In the genomic region with DNA sequence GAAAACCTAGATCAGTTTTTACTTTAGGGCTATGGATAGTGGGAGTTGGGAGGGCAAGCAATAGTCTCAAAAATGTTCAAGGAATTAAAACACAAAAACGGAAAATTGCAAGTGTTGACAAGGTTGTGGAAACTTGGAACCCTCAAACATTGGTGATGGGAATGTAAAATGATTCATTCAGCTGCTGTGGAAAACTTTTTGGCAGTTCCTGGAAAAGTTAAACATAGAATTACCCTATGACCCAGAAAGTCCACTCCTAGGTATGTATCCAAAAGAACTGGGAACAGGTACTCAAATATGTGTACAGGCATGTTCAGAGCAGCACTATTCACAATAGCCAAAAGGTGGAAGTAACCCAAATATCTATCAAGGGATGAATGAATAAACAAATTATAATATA, we compare ENCODE assay signal across 10 cellular contexts. TPM values are rescaled to one million over a fixed set of nuclear protein-coding genes. Genes with fewer than 3 reads are reported as not detected.
DNase-seq lines count a peak whose midpoint lies in the region; ATAC-seq and TF ChIP-seq lines count a peak whose summit lies in the region.
"Had no signal": no experiment of that assay in that cellular context is flagged by ENCODE, and none has a peak within 500 bp of the region (broad histone marks: within the 10 kb centered on the region; RNA-seq: fewer than 3 reads in every experiment).

No MANE protein-coding gene starts in this region.

- no peak for DNase-seq in activated naive CD4-positive, alpha-beta T cell treated with anti-CD3 and anti-CD28 coated beads for 36 hours
- no peak for DNase-seq in activated naive CD4-positive, alpha-beta T cell treated with anti-CD3 and anti-CD28 coated beads, Interleukin-2, amount 50 U/mL, for 72 hours (ENCODE audit: low spot score in 2 of 2)
- no peak for DNase-seq in activated naive CD8-positive, alpha-beta T cell treated with anti-CD3 and anti-CD28 coated beads for 36 hours
- DNase-seq in left lung (no peak), tibial artery (no peak), head of caudate nucleus (no peak), sciatic nerve (ENCODE audit: low spot score) (no peak), AG20443 (ENCODE audit: low spot score) (no peak)
- DNase-seq: activated CD4-positive, alpha-beta T cell treated with anti-CD3 and anti-CD28 coated beads, Interleukin-2, amount 50 U/mL, for 4 hours had no signal

- TF ChIP-seq CTCF in left lung (IDR thresholded peaks at IDR 0.05) = no peak
- TF ChIP-seq CTCF in tibial artery (IDR thresholded peaks at IDR 0.05) = no peak

- no peaks in the 10 kb centered on the region for H3K27me3 ChIP-seq in left lung
- H3K27me3 ChIP-seq in tibial artery = peaks cover 0 to 3% of the 10 kb centered on the region in 2 donors
- H3K27me3 ChIP-seq: BLaER1 had no signal

- H3K4me1 ChIP-seq in left lung = peaks cover 8 to 35% of the 10 kb centered on the region in 2 donors
- peaks cover 0 to 38% (median 19%) of the 10 kb centered on the region in 4 donors for H3K4me1 ChIP-seq in tibial artery

- H3K9me3 Mint-ChIP-seq in activated naive CD4-positive, alpha-beta T cell treated with anti-CD3 and anti-CD28 coated beads for 36 hours = no peaks in the 10 kb centered on the region
- H3K9me3 Mint-ChIP-seq in activated naive CD4-positive, alpha-beta T cell treated with anti-CD3 and anti-CD28 coated beads, Interleukin-2, amount 50 U/mL, for 72 hours = no peaks in the 10 kb centered on the region
- no peaks in the 10 kb centered on the region for H3K9me3 Mint-ChIP-seq in activated naive CD8-positive, alpha-beta T cell treated with anti-CD3 and anti-CD28 coated beads for 36 hours

- CTCF ChIA-PET in activated naive CD4-positive, alpha-beta T cell treated with anti-CD3 and anti-CD28 coated beads for 36 hours (lab: Charles Lee) = interaction anchor here (0.8 to 1.0 kb wide), 2 partner anchors 11 to 173 kb away, joined by 4 read pairs; no protein-coding TSS in a partner anchor

- H3K4me3 ChIP-seq in left lung = no peak overlapping the region
- peak overlapping the region in 1 of 2 donors; percentile 65 for H3K4me3 ChIP-seq in tibial artery

- H3K27ac Mint-ChIP-seq in activated naive CD4-positive, alpha-beta T cell treated with anti-CD3 and anti-CD28 coated beads for 36 hours = no peak overlapping the region
- peak overlapping the region in 1 of 2 donors; percentile 91 for H3K27ac Mint-ChIP-seq in activated naive CD4-positive, alpha-beta T cell treated with anti-CD3 and anti-CD28 coated beads, Interleukin-2, amount 50 U/mL, for 72 hours
- no peak overlapping the region for H3K27ac Mint-ChIP-seq in activated naive CD8-positive, alpha-beta T cell treated with anti-CD3 and anti-CD28 coated beads for 36 hours

- H3K27ac ChIP-seq in left lung (peak overlapping the region; percentile 85 to 90), tibial artery (peak overlapping the region; percentile 61 to 88)

- no peaks in the 10 kb centered on the region for H3K36me3 ChIP-seq in left lung
- no peaks in the 10 kb centered on the region for H3K36me3 ChIP-seq in tibial artery

- peaks cover 30% of the 10 kb centered on the region for H3K4me1 Mint-ChIP-seq in activated naive CD4-positive, alpha-beta T cell treated with anti-CD3 and anti-CD28 coated beads for 36 hours (ENCODE audit: low read depth)
- peaks cover 31% of the 10 kb centered on the region for H3K4me1 Mint-ChIP-seq in activated naive CD8-positive, alpha-beta T cell treated with anti-CD3 and anti-CD28 coated beads for 36 hours

- peak overlapping the region; percentile 91 for H3K4me3 Mint-ChIP-seq in activated naive CD4-positive, alpha-beta T cell treated with anti-CD3 and anti-CD28 coated beads for 36 hours
- peak overlapping the region; percentile 83 for H3K4me3 Mint-ChIP-seq in activated naive CD8-positive, alpha-beta T cell treated with anti-CD3 and anti-CD28 coated beads for 36 hours

- peaks cover 2% of the 10 kb centered on the region for H3K36me3 Mint-ChIP-seq in activated naive CD4-positive, alpha-beta T cell treated with anti-CD3 and anti-CD28 coated beads for 36 hours (ENCODE audit: low read depth)
- H3K36me3 Mint-ChIP-seq in activated naive CD4-positive, alpha-beta T cell treated with anti-CD3 and anti-CD28 coated beads, Interleukin-2, amount 50 U/mL, for 72 hours = peaks cover 4 to 6% of the 10 kb centered on the region in 2 donors
- peaks cover 3% of the 10 kb centered on the region for H3K36me3 Mint-ChIP-seq in activated naive CD8-positive, alpha-beta T cell treated with anti-CD3 and anti-CD28 coated beads for 36 hours

- intact Hi-C loops in activated naive CD4-positive, alpha-beta T cell treated with anti-CD3 and anti-CD28 coated beads for 36 hours (cut with micrococcal nuclease) = loop anchor here (1.0 to 5.0 kb wide), 6 partner anchors 14 to 1109 kb away; a partner anchor contains a TSS
- intact Hi-C loops in left lung (cut with DNase I) = no loop called here
- intact Hi-C loops in tibial artery (cut with DNase I; ENCODE audit: low total_unique reads) = loop anchor here (5.0 kb wide), 2 partner anchors 73 to 608 kb away; a partner anchor contains a TSS
- intact Hi-C loops in head of caudate nucleus (cut with DNase I) = loop anchor here (5.0 to 10.0 kb wide), 2 partner anchors 49 to 73 kb away; a partner anchor contains a TSS
- intact Hi-C loops in sciatic nerve (cut with DNase I) = no loop called here

- ATAC-seq in activated naive CD4-positive, alpha-beta T cell treated with anti-CD3 and anti-CD28 coated beads, Interleukin-2, amount 50 U/mL, for 72 hours = no peak
- no peak for ATAC-seq in left lung
- ATAC-seq in sciatic nerve = no peak

- H3K27me3 Mint-ChIP-seq in activated naive CD4-positive, alpha-beta T cell treated with anti-CD3 and anti-CD28 coated beads for 36 hours (ENCODE audit: low read depth) = no peaks in the 10 kb centered on the region
- peaks cover 7% of the 10 kb centered on the region for H3K27me3 Mint-ChIP-seq in activated naive CD8-positive, alpha-beta T cell treated with anti-CD3 and anti-CD28 coated beads for 36 hours

- H3K9me3 ChIP-seq in left lung (no peaks in the 10 kb centered on the region), tibial artery (no peaks in the 10 kb centered on the region)
- H3K9me3 ChIP-seq: BLaER1 had no signal

RNA-seq across cellular contexts. Expression of a gene that starts 1.2 kb away (rescaled TPM):
- 10 to 100 TPM; 10.4 to 11.5 TPM for total RNA-seq in activated naive CD4-positive, alpha-beta T cell treated with anti-CD3 and anti-CD28 coated beads for 36 hours
- total RNA-seq in activated naive CD4-positive, alpha-beta T cell treated with anti-CD3 and anti-CD28 coated beads, Interleukin-2, amount 50 U/mL, for 72 hours = 10 to 100 TPM; 10.8 to 18.5 TPM
- 10 to 100 TPM; 16.0 to 17.6 TPM for total RNA-seq in activated naive CD8-positive, alpha-beta T cell treated with anti-CD3 and anti-CD28 coated beads for 36 hours
- 10 to 100 TPM; 30.7 to 31.7 TPM for total RNA-seq in left lung
- 16.2 TPM for total RNA-seq in sciatic nerve

RNA-seq across cellular contexts. Expression of a gene that starts 47.2 kb away (rescaled TPM):
- total RNA-seq in activated naive CD4-positive, alpha-beta T cell treated with anti-CD3 and anti-CD28 coated beads for 36 hours = under 1 TPM; 0.26 to 0.27 TPM
- under 1 TPM; 0.89 to 0.91 TPM for total RNA-seq in activated naive CD4-positive, alpha-beta T cell treated with anti-CD3 and anti-CD28 coated beads, Interleukin-2, amount 50 U/mL, for 72 hours
- total RNA-seq in activated naive CD8-positive, alpha-beta T cell treated with anti-CD3 and anti-CD28 coated beads for 36 hours = under 1 TPM; 0.10 to 0.14 TPM
- under 1 TPM in 1 of 2 donors, not detected in 1; 0.58 TPM for total RNA-seq in left lung
- 1.5 TPM for total RNA-seq in sciatic nerve

Comparison
In these comparisons a context has a peak if more than half of its experiments do, and no peak if none do; other contexts are left out.
1. intact Hi-C loops: an anchor here in activated naive CD4-positive, alpha-beta T cell treated with anti-CD3 and anti-CD28 coated beads for 36 hours (1.0 to 5.0 kb wide), tibial artery (5.0 kb wide) and head of caudate nucleus (5.0 to 10.0 kb wide); none called in left lung and sciatic nerve.